ENCODE assay signal across 36 cellular contexts in the genomic region with DNA sequence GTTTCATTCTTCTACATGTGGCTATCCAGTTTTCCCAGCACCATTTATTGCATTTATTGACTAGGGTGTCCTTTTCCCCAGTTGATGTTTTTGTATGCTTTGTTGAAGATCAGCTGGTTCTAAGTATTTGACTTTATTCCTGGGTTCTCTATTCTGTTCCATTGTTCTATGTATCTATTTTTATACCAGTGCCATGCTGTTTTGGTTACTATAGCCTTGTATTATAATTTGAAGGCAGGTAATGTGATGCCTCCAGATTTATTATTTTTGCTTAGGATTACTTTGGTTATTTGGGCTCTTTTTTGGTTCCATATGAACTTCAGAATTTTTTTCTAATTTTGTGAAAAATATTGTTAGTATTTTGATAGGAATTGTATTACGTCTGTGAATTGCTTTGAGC.
"Had no signal": no experiment of that assay in that cellular context is flagged by ENCODE, and none has a peak within 500 bp of the region (broad histone marks: within the 10 kb centered on the region; RNA-seq: fewer than 3 reads in every experiment).

No MANE protein-coding gene starts in this region.

- H3K4me3 Mint-ChIP-seq: activated B cell treated with CpG ODN at 0.5 μM for 24 hours; activated CD4-positive, alpha-beta memory T cell treated with anti-CD3 and anti-CD28 coated beads for 36 hours; activated CD4-positive, alpha-beta T cell treated with anti-CD3 and anti-CD28 coated beads, Interleukin-2, amount 10 ng/mL, durations not matched to agents 24 days and 14 days; activated CD8-positive, alpha-beta T cell treated with anti-CD3 and anti-CD28 coated beads for 36 hours; activated naive CD4-positive, alpha-beta T cell treated with anti-CD3 and anti-CD28 coated beads, Interleukin-2, amount 10 ng/mL, durations not matched to agents 7 days and 5 days; activated naive CD4-positive, alpha-beta T cell treated with anti-CD3 and anti-CD28 coated beads, Interleukin-2, amount 50 U/mL, for 24 hours; activated naive CD8-positive, alpha-beta T cell; activated naive CD8-positive, alpha-beta T cell treated with anti-CD3 and anti-CD28 coated beads, Interleukin-2, amount 10 ng/mL, durations not matched to agents 7 days and 5 days; activated naive CD8-positive, alpha-beta T cell treated with anti-CD3 and anti-CD28 coated beads, Interleukin-2, amount 50 U/mL, for 24 hours; brain; central memory CD8-positive, alpha-beta T cell; T-helper 1 cell treated with Interleukin-12 subunit alpha and Interleukin-12 subunit beta and Interleukin-4 antibody, amounts not matched to agents 30 μg/mL and 1 μg/mL, for 36 hours; T-helper 2 cell treated with Interferon-gamma antibody and Interleukin-4, amounts not matched to agents 5 μg/mL and 100 μg/mL, for 36 hours had no signal

- FAIRE-seq: bronchial epithelial cell, TTC549 had no signal

- H3K27me3 Mint-ChIP-seq: activated B cell treated with CpG ODN at 0.5 μM for 24 hours; activated CD4-positive, alpha-beta memory T cell treated with anti-CD3 and anti-CD28 coated beads for 36 hours; activated CD4-positive, alpha-beta T cell treated with anti-CD3 and anti-CD28 coated beads, Interleukin-2, amount 10 ng/mL, durations not matched to agents 24 days and 14 days; activated CD8-positive, alpha-beta T cell treated with anti-CD3 and anti-CD28 coated beads for 36 hours; activated naive CD4-positive, alpha-beta T cell treated with anti-CD3 and anti-CD28 coated beads, Interleukin-2, amount 10 ng/mL, durations not matched to agents 7 days and 5 days; activated naive CD4-positive, alpha-beta T cell treated with anti-CD3 and anti-CD28 coated beads, Interleukin-2, amount 50 U/mL, for 24 hours; activated naive CD8-positive, alpha-beta T cell; activated naive CD8-positive, alpha-beta T cell treated with anti-CD3 and anti-CD28 coated beads, Interleukin-2, amount 10 ng/mL, durations not matched to agents 7 days and 5 days; activated naive CD8-positive, alpha-beta T cell treated with anti-CD3 and anti-CD28 coated beads, Interleukin-2, amount 50 U/mL, for 24 hours; brain; central memory CD8-positive, alpha-beta T cell had no signal

- H3K4me1 Mint-ChIP-seq: activated naive CD4-positive, alpha-beta T cell treated with anti-CD3 and anti-CD28 coated beads, Interleukin-2, amount 10 ng/mL, durations not matched to agents 7 days and 5 days; brain had no signal

- H3K9me3 Mint-ChIP-seq: activated B cell treated with CpG ODN at 0.5 μM for 24 hours; activated CD4-positive, alpha-beta memory T cell treated with anti-CD3 and anti-CD28 coated beads for 36 hours; activated CD4-positive, alpha-beta T cell treated with anti-CD3 and anti-CD28 coated beads, Interleukin-2, amount 10 ng/mL, durations not matched to agents 24 days and 14 days; activated CD8-positive, alpha-beta T cell treated with anti-CD3 and anti-CD28 coated beads for 36 hours; activated naive CD4-positive, alpha-beta T cell treated with anti-CD3 and anti-CD28 coated beads, Interleukin-2, amount 10 ng/mL, durations not matched to agents 7 days and 5 days; activated naive CD4-positive, alpha-beta T cell treated with anti-CD3 and anti-CD28 coated beads, Interleukin-2, amount 50 U/mL, for 24 hours; activated T-helper 2 cell treated with anti-CD3 and anti-CD28 coated beads, Interferon-gamma antibody, Interleukin-2, Interleukin-4, amounts not matched to agents 10 μg/mL and 5 μg/mL and 100 μg/mL, durations not matched to agents 14 hours and 24 hours and 36 hours; central memory CD8-positive, alpha-beta T cell; T-helper 1 cell treated with Interleukin-12 subunit alpha and Interleukin-12 subunit beta and Interleukin-4 antibody, amounts not matched to agents 30 μg/mL and 1 μg/mL, for 36 hours; T-helper 2 cell treated with Interferon-gamma antibody and Interleukin-4, amounts not matched to agents 5 μg/mL and 100 μg/mL, for 36 hours had no signal

- H3K9me3 ChIP-seq: ascending aorta had no signal

- ATAC-seq: activated CD8-positive, alpha-beta T cell treated with anti-CD3 and anti-CD28 coated beads for 36 hours; activated naive CD8-positive, alpha-beta T cell treated with anti-CD3 and anti-CD28 coated beads, Interleukin-2, amount 50 U/mL, for 24 hours had no signal

- H3K4me1 ChIP-seq: ascending aorta had no signal

- DNase-seq: activated B cell treated with CpG ODN at 0.5 μM for 24 hours; activated CD4-positive, alpha-beta memory T cell treated with anti-CD3 and anti-CD28 coated beads for 36 hours; activated CD4-positive, alpha-beta T cell treated with anti-CD3 and anti-CD28 coated beads for 4 hours; activated CD4-positive, alpha-beta T cell treated with anti-CD3 and anti-CD28 coated beads, Interleukin-2, amount 10 ng/mL, durations not matched to agents 24 days and 14 days; activated CD4-positive, alpha-beta T cell treated with anti-CD3 and anti-CD28 coated beads, Interleukin-2, amount 50 U/mL, for 1 hour; activated CD4-positive, alpha-beta T cell treated with anti-CD3 and anti-CD28 coated beads, Interleukin-2, amount 50 U/mL, for 4 hours; activated CD4-positive, CD25-positive, alpha-beta regulatory T cell treated with anti-CD3 and anti-CD28 coated beads, Interleukin-2, amount 50 U/mL, for 72 hours; activated CD8-positive, alpha-beta memory T cell treated with anti-CD3 and anti-CD28 coated beads, Interleukin-2, amount 50 U/mL, for 4 hours; activated CD8-positive, alpha-beta T cell treated with anti-CD3 and anti-CD28 coated beads for 36 hours; activated effector memory CD4-positive, alpha-beta T cell treated with Interleukin-2 at 50 U/mL for 16 hours; activated gamma-delta T cell; activated naive CD4-positive, alpha-beta T cell treated with anti-CD3 and anti-CD28 coated beads, Interleukin-2, amount 10 ng/mL, durations not matched to agents 7 days and 5 days; activated naive CD4-positive, alpha-beta T cell treated with Interleukin-2 at 50 U/mL for 16 hours; activated naive CD8-positive, alpha-beta T cell treated with anti-CD3 and anti-CD28 coated beads, Interleukin-2, amount 10 ng/mL, durations not matched to agents 7 days and 5 days; activated naive CD8-positive, alpha-beta T cell treated with anti-CD3 and anti-CD28 coated beads, Interleukin-2, amount 50 U/mL, for 24 hours; activated T-cell treated with anti-CD3 and anti-CD28 coated beads for 4 hours; activated T-cell treated with anti-CD3 and anti-CD28 coated beads, Interleukin-2, amount 50 U/mL, for 1 hour; activated T-cell treated with anti-CD3 and anti-CD28 coated beads, Interleukin-2, amount 50 U/mL, for 48 hours; amygdala; anterior cingulate cortex; caudate nucleus; cerebellar nuclear complex; T-helper 2 cell; T-helper 9 cell had no signal

- H3K36me3 ChIP-seq: cardiac muscle cell had no signal

- H3K4me3 ChIP-seq: ascending aorta, cardiac muscle cell had no signal

- H3K27ac ChIP-seq: ascending aorta, cardiac muscle cell, VCaP had no signal
